ENCODE assay signal across 2 cellular contexts in the genomic region with DNA sequence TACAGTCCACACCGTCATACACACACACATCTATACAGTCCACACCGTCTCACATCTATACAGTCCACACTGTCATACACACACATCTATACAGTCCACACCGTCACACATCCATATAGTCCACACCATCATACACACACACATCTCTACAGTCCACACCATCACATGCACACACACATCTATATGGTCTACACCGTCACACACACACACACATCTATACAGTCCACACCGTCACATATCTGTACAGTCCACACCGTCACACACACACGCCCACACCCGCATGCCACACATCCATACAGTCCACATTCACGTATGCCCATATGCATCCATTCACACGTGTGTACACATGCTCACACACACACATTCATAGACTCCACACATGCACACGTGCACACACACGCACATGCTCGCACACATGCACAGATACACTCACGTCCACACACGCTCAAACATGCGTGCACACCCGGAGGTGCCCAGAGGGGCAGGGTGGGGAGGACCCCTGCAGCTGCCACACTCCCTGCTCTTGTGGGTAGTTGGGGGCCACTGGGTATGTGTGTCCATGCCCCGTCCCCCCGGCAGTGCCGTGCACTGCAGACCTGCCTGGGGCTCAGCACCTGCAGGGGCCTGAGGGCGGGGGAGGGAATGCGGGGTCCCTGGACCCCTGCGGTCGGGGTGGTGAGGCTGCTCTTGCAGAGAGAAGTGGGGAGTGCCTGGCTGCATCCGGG.
TF ChIP-seq lines count a peak whose summit lies in the region.

No MANE protein-coding gene starts in this region.

TF ChIP-seq in HEK293T, 16 proteins besides CTCF, POLR2A, EP300 and RAD21:
- TF ChIP-seq TARDBP (IDR thresholded peaks at IDR 0.05) (peak; percentile 90; the same call in 1 of the 2 replicates), SUZ12 (IDR thresholded peaks at IDR 0.05) (no peak)

TF ChIP-seq in K562, 482 proteins besides CTCF, POLR2A, EP300 and RAD21 (continues in another document):
- TF ChIP-seq, protein P1, sequence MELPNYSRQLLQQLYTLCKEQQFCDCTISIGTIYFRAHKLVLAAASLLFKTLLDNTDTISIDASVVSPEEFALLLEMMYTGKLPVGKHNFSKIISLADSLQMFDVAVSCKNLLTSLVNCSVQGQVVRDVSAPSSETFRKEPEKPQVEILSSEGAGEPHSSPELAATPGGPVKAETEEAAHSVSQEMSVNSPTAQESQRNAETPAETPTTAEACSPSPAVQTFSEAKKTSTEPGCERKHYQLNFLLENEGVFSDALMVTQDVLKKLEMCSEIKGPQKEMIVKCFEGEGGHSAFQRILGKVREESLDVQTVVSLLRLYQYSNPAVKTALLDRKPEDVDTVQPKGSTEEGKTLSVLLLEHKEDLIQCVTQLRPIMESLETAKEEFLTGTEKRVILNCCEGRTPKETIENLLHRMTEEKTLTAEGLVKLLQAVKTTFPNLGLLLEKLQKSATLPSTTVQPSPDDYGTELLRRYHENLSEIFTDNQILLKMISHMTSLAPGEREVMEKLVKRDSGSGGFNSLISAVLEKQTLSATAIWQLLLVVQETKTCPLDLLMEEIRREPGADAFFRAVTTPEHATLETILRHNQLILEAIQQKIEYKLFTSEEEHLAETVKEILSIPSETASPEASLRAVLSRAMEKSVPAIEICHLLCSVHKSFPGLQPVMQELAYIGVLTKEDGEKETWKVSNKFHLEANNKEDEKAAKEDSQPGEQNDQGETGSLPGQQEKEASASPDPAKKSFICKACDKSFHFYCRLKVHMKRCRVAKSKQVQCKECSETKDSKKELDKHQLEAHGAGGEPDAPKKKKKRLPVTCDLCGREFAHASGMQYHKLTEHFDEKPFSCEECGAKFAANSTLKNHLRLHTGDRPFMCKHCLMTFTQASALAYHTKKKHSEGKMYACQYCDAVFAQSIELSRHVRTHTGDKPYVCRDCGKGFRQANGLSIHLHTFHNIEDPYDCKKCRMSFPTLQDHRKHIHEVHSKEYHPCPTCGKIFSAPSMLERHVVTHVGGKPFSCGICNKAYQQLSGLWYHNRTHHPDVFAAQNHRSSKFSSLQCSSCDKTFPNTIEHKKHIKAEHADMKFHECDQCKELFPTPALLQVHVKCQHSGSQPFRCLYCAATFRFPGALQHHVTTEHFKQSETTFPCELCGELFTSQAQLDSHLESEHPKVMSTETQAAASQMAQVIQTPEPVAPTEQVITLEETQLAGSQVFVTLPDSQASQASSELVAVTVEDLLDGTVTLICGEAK (IDR thresholded peaks at IDR 0.05): no peak
- TF ChIP-seq, protein P1 (CRISPR knock-in tag; IDR thresholded peaks at IDR 0.05): no peak
- no peak for TF ChIP-seq MEF2D (tag; conservative IDR thresholded peaks at IDR 0.05; ENCODE audit: low read depth)
- TF ChIP-seq, protein P2, sequence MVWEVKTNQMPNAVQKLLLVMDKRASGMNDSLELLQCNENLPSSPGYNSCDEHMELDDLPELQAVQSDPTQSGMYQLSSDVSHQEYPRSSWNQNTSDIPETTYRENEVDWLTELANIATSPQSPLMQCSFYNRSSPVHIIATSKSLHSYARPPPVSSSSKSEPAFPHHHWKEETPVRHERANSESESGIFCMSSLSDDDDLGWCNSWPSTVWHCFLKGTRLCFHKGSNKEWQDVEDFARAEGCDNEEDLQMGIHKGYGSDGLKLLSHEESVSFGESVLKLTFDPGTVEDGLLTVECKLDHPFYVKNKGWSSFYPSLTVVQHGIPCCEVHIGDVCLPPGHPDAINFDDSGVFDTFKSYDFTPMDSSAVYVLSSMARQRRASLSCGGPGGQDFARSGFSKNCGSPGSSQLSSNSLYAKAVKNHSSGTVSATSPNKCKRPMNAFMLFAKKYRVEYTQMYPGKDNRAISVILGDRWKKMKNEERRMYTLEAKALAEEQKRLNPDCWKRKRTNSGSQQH (CRISPR knock-in tag; IDR thresholded peaks at IDR 0.05): no peak
- no peak for TF ChIP-seq KAT8 (IDR thresholded peaks at IDR 0.05; ENCODE audit: low read depth)
- TF ChIP-seq ZFPM2 (CRISPR knock-in tag; IDR thresholded peaks at IDR 0.05): no peak
- TF ChIP-seq ZFP36 (IDR thresholded peaks at IDR 0.05; ENCODE audit: low read depth, low read length, partially characterized antibody): no peak
- TF ChIP-seq TAL1 (IDR thresholded peaks at IDR 0.05): no peak
- TF ChIP-seq IFI16 (CRISPR knock-in tag; IDR thresholded peaks at IDR 0.05): no peak
- TF ChIP-seq, protein P3, sequence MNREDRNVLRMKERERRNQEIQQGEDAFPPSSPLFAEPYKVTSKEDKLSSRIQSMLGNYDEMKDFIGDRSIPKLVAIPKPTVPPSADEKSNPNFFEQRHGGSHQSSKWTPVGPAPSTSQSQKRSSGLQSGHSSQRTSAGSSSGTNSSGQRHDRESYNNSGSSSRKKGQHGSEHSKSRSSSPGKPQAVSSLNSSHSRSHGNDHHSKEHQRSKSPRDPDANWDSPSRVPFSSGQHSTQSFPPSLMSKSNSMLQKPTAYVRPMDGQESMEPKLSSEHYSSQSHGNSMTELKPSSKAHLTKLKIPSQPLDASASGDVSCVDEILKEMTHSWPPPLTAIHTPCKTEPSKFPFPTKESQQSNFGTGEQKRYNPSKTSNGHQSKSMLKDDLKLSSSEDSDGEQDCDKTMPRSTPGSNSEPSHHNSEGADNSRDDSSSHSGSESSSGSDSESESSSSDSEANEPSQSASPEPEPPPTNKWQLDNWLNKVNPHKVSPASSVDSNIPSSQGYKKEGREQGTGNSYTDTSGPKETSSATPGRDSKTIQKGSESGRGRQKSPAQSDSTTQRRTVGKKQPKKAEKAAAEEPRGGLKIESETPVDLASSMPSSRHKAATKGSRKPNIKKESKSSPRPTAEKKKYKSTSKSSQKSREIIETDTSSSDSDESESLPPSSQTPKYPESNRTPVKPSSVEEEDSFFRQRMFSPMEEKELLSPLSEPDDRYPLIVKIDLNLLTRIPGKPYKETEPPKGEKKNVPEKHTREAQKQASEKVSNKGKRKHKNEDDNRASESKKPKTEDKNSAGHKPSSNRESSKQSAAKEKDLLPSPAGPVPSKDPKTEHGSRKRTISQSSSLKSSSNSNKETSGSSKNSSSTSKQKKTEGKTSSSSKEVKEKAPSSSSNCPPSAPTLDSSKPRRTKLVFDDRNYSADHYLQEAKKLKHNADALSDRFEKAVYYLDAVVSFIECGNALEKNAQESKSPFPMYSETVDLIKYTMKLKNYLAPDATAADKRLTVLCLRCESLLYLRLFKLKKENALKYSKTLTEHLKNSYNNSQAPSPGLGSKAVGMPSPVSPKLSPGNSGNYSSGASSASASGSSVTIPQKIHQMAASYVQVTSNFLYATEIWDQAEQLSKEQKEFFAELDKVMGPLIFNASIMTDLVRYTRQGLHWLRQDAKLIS (CRISPR knock-in tag; IDR thresholded peaks at IDR 0.05): no peak
- no peak for TF ChIP-seq NFE2L1 (tag; IDR thresholded peaks at IDR 0.05; ENCODE audit: borderline replicate concordance, low read depth)
- 0 out of 4 replicates have a peak, but pooled peaks of 1 of the 2 experiments have one; percentile 19 for TF ChIP-seq HDAC1 (IDR thresholded peaks at IDR 0.05)
- TF ChIP-seq, protein P4, sequence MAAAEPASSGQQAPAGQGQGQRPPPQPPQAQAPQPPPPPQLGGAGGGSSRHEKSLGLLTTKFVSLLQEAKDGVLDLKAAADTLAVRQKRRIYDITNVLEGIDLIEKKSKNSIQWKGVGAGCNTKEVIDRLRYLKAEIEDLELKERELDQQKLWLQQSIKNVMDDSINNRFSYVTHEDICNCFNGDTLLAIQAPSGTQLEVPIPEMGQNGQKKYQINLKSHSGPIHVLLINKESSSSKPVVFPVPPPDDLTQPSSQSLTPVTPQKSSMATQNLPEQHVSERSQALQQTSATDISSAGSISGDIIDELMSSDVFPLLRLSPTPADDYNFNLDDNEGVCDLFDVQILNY (CRISPR knock-in tag; IDR thresholded peaks at IDR 0.05): no peak
- no peak for TF ChIP-seq TOE1 (IDR thresholded peaks at IDR 0.05; ENCODE audit: borderline replicate concordance)
- TF ChIP-seq TOE1 (CRISPR knock-in tag; IDR thresholded peaks at IDR 0.05; ENCODE audit: borderline replicate concordance, low read depth): no peak
- no peak for TF ChIP-seq NFRKB (IDR thresholded peaks at IDR 0.05; ENCODE audit: low read depth)
- peak; percentile 52; the same call in 1 of the 2 replicates for TF ChIP-seq TARDBP (IDR thresholded peaks at IDR 0.05)
- no peak for TF ChIP-seq ZNF282 (CRISPR knock-in tag; IDR thresholded peaks at IDR 0.05)
- TF ChIP-seq, protein P5, sequence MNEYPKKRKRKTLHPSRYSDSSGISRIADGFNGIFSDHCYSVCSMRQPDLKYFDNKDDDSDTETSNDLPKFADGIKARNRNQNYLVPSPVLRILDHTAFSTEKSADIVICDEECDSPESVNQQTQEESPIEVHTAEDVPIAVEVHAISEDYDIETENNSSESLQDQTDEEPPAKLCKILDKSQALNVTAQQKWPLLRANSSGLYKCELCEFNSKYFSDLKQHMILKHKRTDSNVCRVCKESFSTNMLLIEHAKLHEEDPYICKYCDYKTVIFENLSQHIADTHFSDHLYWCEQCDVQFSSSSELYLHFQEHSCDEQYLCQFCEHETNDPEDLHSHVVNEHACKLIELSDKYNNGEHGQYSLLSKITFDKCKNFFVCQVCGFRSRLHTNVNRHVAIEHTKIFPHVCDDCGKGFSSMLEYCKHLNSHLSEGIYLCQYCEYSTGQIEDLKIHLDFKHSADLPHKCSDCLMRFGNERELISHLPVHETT (CRISPR knock-in tag; conservative IDR thresholded peaks at IDR 0.05 in 1 of 2, IDR thresholded peaks at IDR 0.05 in 1 of 2): no peak
- no peak for TF ChIP-seq MAFF (IDR thresholded peaks at IDR 0.05; ENCODE audit: low read length)
- no peak for TF ChIP-seq CEBPG (CRISPR knock-in tag; IDR thresholded peaks at IDR 0.05)
- TF ChIP-seq CEBPG (tag; conservative IDR thresholded peaks at IDR 0.05 in 1 of 2, IDR thresholded peaks at IDR 0.05 in 1 of 2): no peak
- TF ChIP-seq, protein P6, sequence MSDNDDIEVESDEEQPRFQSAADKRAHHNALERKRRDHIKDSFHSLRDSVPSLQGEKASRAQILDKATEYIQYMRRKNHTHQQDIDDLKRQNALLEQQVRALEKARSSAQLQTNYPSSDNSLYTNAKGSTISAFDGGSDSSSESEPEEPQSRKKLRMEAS (CRISPR knock-in tag; IDR thresholded peaks at IDR 0.05): no peak
